Comparison of ENCODE assay signal across 10 cellular contexts in genomic region chr7:100896743-100897051, GRCh38. TPM values are rescaled to one million over a fixed set of nuclear protein-coding genes. Genes with fewer than 3 reads are reported as not detected.
A peak's percentile ranks its signal among the peaks of the same experiment; 100 is the strongest.
DNase-seq lines count a peak whose midpoint lies in the region; ATAC-seq and TF ChIP-seq lines count a peak whose summit lies in the region.
"Had no signal": no experiment of that assay in that cellular context is flagged by ENCODE, and none has a peak within 500 bp of the region (broad histone marks: within the 10 kb centered on the region; RNA-seq: fewer than 3 reads in every experiment).

No MANE protein-coding gene starts in this region.

- no peaks in the 10 kb centered on the region for H3K9me3 Mint-ChIP-seq in stimulated activated memory B cell treated with anti-CD40 and anti-IgM and Interleukin-4, amounts not matched to agents 10 μg/mL and 1 μg/mL and 100 μg/mL, for 72 hours
- H3K9me3 Mint-ChIP-seq in CD4-positive, alpha-beta memory T cell, result peaks cover 0 to 2% (median 0%) of the 10 kb centered on the region in 8 donors

- H3K4me1 Mint-ChIP-seq in stimulated activated memory B cell treated with anti-CD40 and anti-IgM and Interleukin-4, amounts not matched to agents 10 μg/mL and 1 μg/mL and 100 μg/mL, for 72 hours, result peaks cover 23% of the 10 kb centered on the region
- H3K4me1 Mint-ChIP-seq in CD4-positive, alpha-beta memory T cell, result peaks cover 7 to 26% (median 9%) of the 10 kb centered on the region in 4 donors

- TF ChIP-seq EP300 in SK-N-SH (IDR thresholded peaks at IDR 0.05; ENCODE audit: borderline replicate concordance in 1 of 2, low read depth in 1 of 2, low read length in 1 of 2), result no peak

- no peak for TF ChIP-seq POLR2A in right lobe of liver (IDR thresholded peaks at IDR 0.05)

- CTCF ChIA-PET in SK-N-SH (lab: Yijun Ruan, JAX), result interaction anchor here (0.6 to 10.3 kb wide), 12 partner anchors 8 to 451 kb away, joined by 3 to 122 read pairs (median 5); no protein-coding TSS in a partner anchor
- CTCF ChIA-PET in CD4-positive, alpha-beta memory T cell (lab: Charles Lee; ENCODE audit: partially characterized antibody), result interaction anchor here (2.9 kb wide), 1 partner anchor 162 kb away, joined by 18 read pairs; no protein-coding TSS in a partner anchor

- TF ChIP-seq CTCF in SK-N-SH (IDR thresholded peaks at IDR 0.05) (no peak), ascending aorta (IDR thresholded peaks at IDR 0.05) (no peak), right lobe of liver (IDR thresholded peaks at IDR 0.05) (no peak)

- H2AFZ ChIP-seq in SK-N-SH (ENCODE audit: low read depth), result no peak overlapping the region

- POLR2A ChIA-PET in SK-N-SH (lab: Yijun Ruan, JAX), result no interaction called here
- POLR2A ChIA-PET in CD4-positive, alpha-beta memory T cell (lab: Charles Lee; ENCODE audit: partially characterized antibody), result no interaction called here

- peaks cover 86% of the 10 kb centered on the region for H3K27me3 Mint-ChIP-seq in stimulated activated memory B cell treated with anti-CD40 and anti-IgM and Interleukin-4, amounts not matched to agents 10 μg/mL and 1 μg/mL and 100 μg/mL, for 72 hours
- H3K27me3 Mint-ChIP-seq in CD4-positive, alpha-beta memory T cell, result peaks cover 32 to 35% of the 10 kb centered on the region in 2 donors

- intact Hi-C loops in ascending aorta (cut with DNase I) (loop anchor here (1.0 to 5.0 kb wide), 2 partner anchors 163 to 181 kb away; no protein-coding TSS in a partner anchor), right lobe of liver (cut with DNase I) (loop anchor here in 1 of 2 donors (5.0 kb wide), 1 partner anchor 181 kb away; no protein-coding TSS in a partner anchor)
- intact Hi-C loops in CD4-positive, alpha-beta memory T cell (cut with micrococcal nuclease), result loop anchor here (1.0 to 10.0 kb wide), 3 partner anchors 163 to 388 kb away; no protein-coding TSS in a partner anchor

- no peaks in the 10 kb centered on the region for H3F3A ChIP-seq in SK-N-SH (replicated peaks; ENCODE audit: insufficient read depth)

- TF ChIP-seq RAD21 in SK-N-SH (IDR thresholded peaks at IDR 0.05; ENCODE audit: low read length), result no peak

- ATAC-seq in SK-N-SH treated with all-trans-retinoic acid at 6 μM for 48 hours (no peak), right lobe of liver (no peak), GM19397 (IDR thresholded peaks at IDR 0.05; ENCODE audit: unreplicated experiment) (no peak)
- ATAC-seq in stimulated activated memory B cell treated with anti-CD40 and anti-IgM and Interleukin-4, amounts not matched to agents 10 μg/mL and 1 μg/mL and 100 μg/mL, for 72 hours, result peak; percentile 9

- H3K27me3 ChIP-seq in SK-N-SH (ENCODE audit: insufficient read depth) (peaks cover 51% of the 10 kb centered on the region), ascending aorta (peaks cover 14% of the 10 kb centered on the region), right lobe of liver (no peaks in the 10 kb centered on the region)
- peaks cover 15% of the 10 kb centered on the region for H3K27me3 ChIP-seq in CD4-positive, alpha-beta memory T cell (ENCODE audit: insufficient read depth, low read length)

- H3K9me2 ChIP-seq in SK-N-SH, result no peaks in the 10 kb centered on the region

- H3K4me2 ChIP-seq in SK-N-SH, result peak overlapping the region; percentile 72; the same call in 1 of the 2 replicates

- H3K36me3 ChIP-seq in SK-N-SH (replicated peaks in 1 of 2; ENCODE audit: control insufficient read depth in 1 of 2, insufficient read depth in 2 of 2, low read length in 1 of 2) (no peaks in the 10 kb centered on the region), ascending aorta (no peaks in the 10 kb centered on the region), right lobe of liver (no peaks in the 10 kb centered on the region)
- H3K36me3 ChIP-seq in CD4-positive, alpha-beta memory T cell (ENCODE audit: insufficient read depth, low read length), result no peaks in the 10 kb centered on the region

- no peak overlapping the region for H3K27ac ChIP-seq in SK-N-SH (ENCODE audit: low read depth in 2 of 2, low read length in 1 of 2)
- H3K27ac ChIP-seq in ascending aorta, result no peak overlapping the region
- peak overlapping the region in 2 of 3 donors; percentile 40 to 60 for H3K27ac ChIP-seq in right lobe of liver
- H3K27ac ChIP-seq in CD4-positive, alpha-beta memory T cell (ENCODE audit: low read depth, low read length), result no peak overlapping the region
- H3K27ac ChIP-seq: RWPE1 had no signal

- H3K4me3 ChIP-seq in SK-N-SH (ENCODE audit: low read depth in 2 of 2, low read length in 1 of 2) (peak overlapping the region in 1 of 2 experiments; percentile 39; a peak in 2 of 4 replicates), ascending aorta (peak overlapping the region; percentile 42 to 62), right lobe of liver (peak overlapping the region; percentile 32 to 48 (median 43))
- peak overlapping the region in 1 of 2 donors; percentile 32 for H3K4me3 ChIP-seq in CD4-positive, alpha-beta memory T cell (ENCODE audit: low read length in 2 of 2)

- H3K9ac ChIP-seq in SK-N-SH, result no peak overlapping the region

- H3K79me2 ChIP-seq in SK-N-SH (ENCODE audit: insufficient read depth), result no peaks in the 10 kb centered on the region

- no peak overlapping the region for H3K27ac Mint-ChIP-seq in stimulated activated memory B cell treated with anti-CD40 and anti-IgM and Interleukin-4, amounts not matched to agents 10 μg/mL and 1 μg/mL and 100 μg/mL, for 72 hours
- peak overlapping the region in 1 of 7 donors; percentile 74 for H3K27ac Mint-ChIP-seq in CD4-positive, alpha-beta memory T cell

- DNase-seq in SK-N-SH (no peak), ascending aorta (ENCODE audit: low spot score in 2 of 2) (no peak), right lobe of liver (no peak), NCI-H128 (lab: John Stamatoyannopoulos, UW; ENCODE audit: unreplicated experiment) (no peak)
- no peak for DNase-seq in CD4-positive, alpha-beta memory T cell
- DNase-seq: NCI-H187 treated with DMSO at 0.1 percent for 48 hours had no signal

- H3K4me1 ChIP-seq in SK-N-SH (ENCODE audit: control insufficient read depth in 1 of 2, insufficient read depth in 2 of 2, low read depth in 1 of 2, low read length in 1 of 2) (peaks cover 7 to 9% of the 10 kb centered on the region in 2 experiments; a peak in 2 of 4 replicates), ascending aorta (peaks cover 6 to 14% of the 10 kb centered on the region in 2 donors), right lobe of liver (peaks cover 0 to 26% (median 3%) of the 10 kb centered on the region in 4 donors)
- peaks cover 19% of the 10 kb centered on the region for H3K4me1 ChIP-seq in CD4-positive, alpha-beta memory T cell (ENCODE audit: insufficient read depth, low read length)

- H3K36me3 Mint-ChIP-seq in stimulated activated memory B cell treated with anti-CD40 and anti-IgM and Interleukin-4, amounts not matched to agents 10 μg/mL and 1 μg/mL and 100 μg/mL, for 72 hours, result no peaks in the 10 kb centered on the region
- H3K36me3 Mint-ChIP-seq in CD4-positive, alpha-beta memory T cell, result no peaks in the 10 kb centered on the region

- no peak overlapping the region for H3K4me3 Mint-ChIP-seq in stimulated activated memory B cell treated with anti-CD40 and anti-IgM and Interleukin-4, amounts not matched to agents 10 μg/mL and 1 μg/mL and 100 μg/mL, for 72 hours
- no peak overlapping the region for H3K4me3 Mint-ChIP-seq in CD4-positive, alpha-beta memory T cell

- no peaks in the 10 kb centered on the region for H4K20me1 ChIP-seq in SK-N-SH (ENCODE audit: insufficient read depth)

- H3K9me3 ChIP-seq in SK-N-SH (no peaks in the 10 kb centered on the region), ascending aorta (no peaks in the 10 kb centered on the region), right lobe of liver (no peaks in the 10 kb centered on the region)
- no peaks in the 10 kb centered on the region for H3K9me3 ChIP-seq in CD4-positive, alpha-beta memory T cell (ENCODE audit: control insufficient read depth in 1 of 2, low read length in 2 of 2)

- WGBS in SK-N-SH (ENCODE audit: low lambda C conversion rate), result 0% methylated on average over 6 of the region's 45 CpGs
- WGBS in right lobe of liver (ENCODE audit: insufficient coverage, low coverage, low lambda C conversion rate, missing lambda C conversion rate), result no CpG with 5 or more reads among the region's 45 CpGs

TF ChIP-seq in SK-N-SH treated with all-trans-retinoic acid at 6 μM for 48 hours, 23 proteins besides CTCF, POLR2A, EP300 and RAD21 (continues in another document):
- no peak for TF ChIP-seq ZNF70 (CRISPR knock-in tag; IDR thresholded peaks at IDR 0.05)

RNA-seq across cellular contexts. Expression of gene ACHE, which starts 1.0 kb away (rescaled TPM):
- 1.8 and 2.1 TPM in 2 replicates for polyA plus RNA-seq in SK-N-SH (2012; rRNA removed)
- polyA plus RNA-seq in SK-N-SH (2012; cell fraction: cytosol; rRNA removed), result 0.51 and 0.93 TPM in 2 replicates
- polyA plus RNA-seq in SK-N-SH (2012; cell fraction: nucleus; rRNA removed), result 8.7 and 13.0 TPM in 2 replicates
- total RNA-seq in ascending aorta (7.8 TPM), right lobe of liver (1 to 10 TPM in 5 of 6 experiments, under 1 TPM in 1; 0.59 to 6.0 (median 3.0) TPM)
- total RNA-seq in CD4-positive, alpha-beta memory T cell, result not detected
- polyA plus RNA-seq in CD4-positive, alpha-beta memory T cell, result not detected

RNA-seq across cellular contexts. Expression of gene UFSP1, which starts 7.2 kb away (rescaled TPM):
- polyA plus RNA-seq in SK-N-SH (2012; rRNA removed), result 4.5 and 5.6 TPM in 2 replicates
- 2.4 and 3.4 TPM in 2 replicates for polyA plus RNA-seq in SK-N-SH (2012; cell fraction: cytosol; rRNA removed)
- 5.8 and 8.4 TPM in 2 replicates for polyA plus RNA-seq in SK-N-SH (2012; cell fraction: nucleus; rRNA removed)
- total RNA-seq in ascending aorta (0.53 TPM), right lobe of liver (1 to 10 TPM; 1.0 to 3.4 (median 2.1) TPM)
- 10 to 100 TPM; 10.1 to 11.0 TPM for total RNA-seq in CD4-positive, alpha-beta memory T cell
- polyA plus RNA-seq in CD4-positive, alpha-beta memory T cell, result 1 to 10 TPM in 1 of 2 donors, under 1 TPM in 1; 0.34 to 2.6 TPM

RNA-seq across cellular contexts. Expression of gene SRRT, which starts 21.8 kb away (rescaled TPM):
- 76.5 and 92.7 TPM in 2 replicates for polyA plus RNA-seq in SK-N-SH (2012; rRNA removed)
- 35.5 and 44.4 TPM in 2 replicates for polyA plus RNA-seq in SK-N-SH (2012; cell fraction: cytosol; rRNA removed)
- polyA plus RNA-seq in SK-N-SH (2012; cell fraction: nucleus; rRNA removed), result 460 and 556 TPM in 2 replicates
- total RNA-seq in ascending aorta (89.2 TPM), right lobe of liver (10 to 100 TPM; 22.4 to 65.7 (median 49.1) TPM)
- total RNA-seq in CD4-positive, alpha-beta memory T cell, result 100 to 1,000 TPM; 264 to 272 TPM
- 10 to 100 TPM; 37.8 to 86.5 TPM for polyA plus RNA-seq in CD4-positive, alpha-beta memory T cell

RNA-seq across cellular contexts. Expression of gene TRIP6, which starts 29.5 kb away (rescaled TPM):
- 6.4 and 6.5 TPM in 2 replicates for polyA plus RNA-seq in SK-N-SH (2012; rRNA removed)
- 3.4 and 6.2 TPM in 2 replicates for polyA plus RNA-seq in SK-N-SH (2012; cell fraction: cytosol; rRNA removed)
- polyA plus RNA-seq in SK-N-SH (2012; cell fraction: nucleus; rRNA removed), result 19.7 and 20.9 TPM in 2 replicates
- total RNA-seq in ascending aorta, result 221 TPM
- 10 to 100 TPM; 21.4 to 58.6 (median 43.2) TPM for total RNA-seq in right lobe of liver
- 1 to 10 TPM; 7.6 to 9.4 TPM for total RNA-seq in CD4-positive, alpha-beta memory T cell
- polyA plus RNA-seq in CD4-positive, alpha-beta memory T cell, result 1 to 10 TPM; 2.7 to 4.9 TPM

RNA-seq across cellular contexts. Expression of gene SLC12A9, which starts 44.2 kb away (rescaled TPM):
- polyA plus RNA-seq in SK-N-SH (2012; rRNA removed), result 29.7 and 31.0 TPM in 2 replicates
- polyA plus RNA-seq in SK-N-SH (2012; cell fraction: cytosol; rRNA removed), result 8.1 and 13.3 TPM in 2 replicates
- polyA plus RNA-seq in SK-N-SH (2012; cell fraction: nucleus; rRNA removed), result 121 and 122 TPM in 2 replicates
- 19.4 TPM for total RNA-seq in ascending aorta
- 10 to 100 TPM in 2 of 6 experiments, 1 to 10 TPM in 4; 7.1 to 10.6 (median 9.2) TPM for total RNA-seq in right lobe of liver
- 10 to 100 TPM; 63.7 to 64.6 TPM for total RNA-seq in CD4-positive, alpha-beta memory T cell
- polyA plus RNA-seq in CD4-positive, alpha-beta memory T cell, result 1 to 10 TPM; 7.0 to 9.1 TPM

Comparison
In these comparisons a context has a peak if more than half of its experiments do, and no peak if none do; other contexts are left out.
1. H3K27ac ChIP-seq: peak in right lobe of liver (2 of 3); none in SK-N-SH (0 of 2), ascending aorta (0 of 2) and CD4-positive, alpha-beta memory T cell (single experiment).